ENCODE assay signal across 28 cellular contexts in genomic region chr7:90251304-90251635, GRCh38. TPM values are rescaled to one million over a fixed set of nuclear protein-coding genes. Genes with fewer than 3 reads are reported as not detected.
A peak's percentile ranks its signal among the peaks of the same experiment; 100 is the strongest.
DNase-seq lines count a peak whose midpoint lies in the region; ATAC-seq lines count a peak whose summit lies in the region.
"Had no signal": no experiment of that assay in that cellular context is flagged by ENCODE, and none has a peak within 500 bp of the region (broad histone marks: within the 10 kb centered on the region; RNA-seq: fewer than 3 reads in every experiment).

No MANE protein-coding gene starts in this region.

- WGBS in mesenchymal stem cell = no CpG with 5 or more reads among the region's 1 CpG

- intact Hi-C loops in activated naive CD4-positive, alpha-beta T cell treated with anti-CD3 and anti-CD28 coated beads for 36 hours (cut with micrococcal nuclease) = no loop called here

- H4K91ac ChIP-seq in mesenchymal stem cell (ENCODE audit: low read length) = no peak overlapping the region

- ATAC-seq in GM18858 (IDR thresholded peaks at IDR 0.05; ENCODE audit: unreplicated experiment) = no peak
- ATAC-seq: A549; activated CD8-positive, alpha-beta T cell treated with anti-CD3 and anti-CD28 coated beads for 36 hours; activated naive CD4-positive, alpha-beta T cell treated with anti-CD3 and anti-CD28 coated beads, Interleukin-2, amount 50 U/mL, for 72 hours; left ventricle myocardium superior; natural killer cell treated with Interleukin-12 subunit alpha and Interleukin-12 subunit beta and Interleukin-15 and Interleukin-18, amount 100 ng/mL, for 72 hours had no signal

- H3K27me3 ChIP-seq in ACC112 (ENCODE audit: insufficient read depth, low read length) = no peaks in the 10 kb centered on the region
- H3K27me3 ChIP-seq in mesenchymal stem cell (ENCODE audit: control insufficient read depth in 1 of 2, insufficient read depth in 1 of 2, low read length in 2 of 2) = peaks cover 0 to 22% of the 10 kb centered on the region in 2 experiments
- H3K27me3 ChIP-seq: ascending aorta; BLaER1 treated with 17β-estradiol and CSF1 and Interleukin-3, amounts not matched to agents 10 nM and 100 nM; SJCRH30 had no signal

- no peak overlapping the region for H3K27ac Mint-ChIP-seq in activated naive CD4-positive, alpha-beta T cell treated with anti-CD3 and anti-CD28 coated beads for 36 hours
- H3K27ac Mint-ChIP-seq: activated CD8-positive, alpha-beta T cell treated with anti-CD3 and anti-CD28 coated beads for 36 hours; activated naive CD4-positive, alpha-beta T cell treated with anti-CD3 and anti-CD28 coated beads, Interleukin-2, amount 50 U/mL, for 72 hours; activated T-helper 2 cell treated with anti-CD3 and anti-CD28 coated beads, Interferon-gamma antibody, Interleukin-2, Interleukin-4, amounts not matched to agents 10 μg/mL and 5 μg/mL and 100 μg/mL, durations not matched to agents 14 hours and 24 hours and 36 hours; natural killer cell treated with Interleukin-12 subunit alpha and Interleukin-12 subunit beta and Interleukin-15 and Interleukin-18, amount 100 ng/mL, for 72 hours; type B pancreatic cell had no signal

- no peak overlapping the region for H3K23ac ChIP-seq in mesenchymal stem cell (ENCODE audit: low read length in 2 of 2)

- H3K27me3 Mint-ChIP-seq in activated naive CD4-positive, alpha-beta T cell treated with anti-CD3 and anti-CD28 coated beads for 36 hours (ENCODE audit: low read depth) = peaks cover 29% of the 10 kb centered on the region

- no peak overlapping the region for H2BK5ac ChIP-seq in mesenchymal stem cell (ENCODE audit: low read depth, low read length, poor library complexity, severe bottlenecking)

- H3K79me2 ChIP-seq in ACC112 (ENCODE audit: control insufficient read depth, insufficient read depth, low read length, unreplicated experiment) = no peaks in the 10 kb centered on the region

- no peak overlapping the region for H3K4me3 Mint-ChIP-seq in activated naive CD4-positive, alpha-beta T cell treated with anti-CD3 and anti-CD28 coated beads for 36 hours
- H3K4me3 Mint-ChIP-seq: activated CD8-positive, alpha-beta T cell treated with anti-CD3 and anti-CD28 coated beads for 36 hours; natural killer cell treated with Interleukin-12 subunit alpha and Interleukin-12 subunit beta and Interleukin-15 and Interleukin-18, amount 100 ng/mL, for 72 hours; type B pancreatic cell had no signal

- no peak overlapping the region for H3K4me2 ChIP-seq in mesenchymal stem cell (ENCODE audit: low read length, poor library complexity, severe bottlenecking)
- H3K4me2 ChIP-seq: A549; BLaER1 treated with 17β-estradiol and CSF1 and Interleukin-3, amounts not matched to agents 10 nM and 100 nM had no signal

- H2BK120ac ChIP-seq in mesenchymal stem cell (ENCODE audit: low read depth, low read length) = no peak overlapping the region

- H4K8ac ChIP-seq in mesenchymal stem cell (ENCODE audit: low read length) = no peak overlapping the region

- H3K4me3 ChIP-seq in ACC112 (ENCODE audit: low read depth, low read length) = 0 out of 2 replicates have a peak overlapping the region, but pooled peaks have one; percentile 33
- H3K4me3 ChIP-seq in mesenchymal stem cell (ENCODE audit: insufficient read depth in 1 of 2, low read depth in 1 of 2, low read length in 2 of 2) = peak overlapping the region in 1 of 2 experiments; percentile 20
- H3K4me3 ChIP-seq: A549; ascending aorta; BLaER1 treated with 17β-estradiol and CSF1 and Interleukin-3, amounts not matched to agents 10 nM and 100 nM; SJCRH30 had no signal

- no peak overlapping the region for H2AK5ac ChIP-seq in mesenchymal stem cell (ENCODE audit: low read length, severe bottlenecking)

- no peak overlapping the region for H3K4ac ChIP-seq in mesenchymal stem cell (ENCODE audit: low read depth in 1 of 2, low read length in 2 of 2)

- H3K9me3 ChIP-seq in mesenchymal stem cell (ENCODE audit: control insufficient read depth, low read length) = peaks cover 3% of the 10 kb centered on the region
- H3K9me3 ChIP-seq: A549, ascending aorta, SJCRH30 had no signal

- no peaks in the 10 kb centered on the region for H3K36me3 Mint-ChIP-seq in activated naive CD4-positive, alpha-beta T cell treated with anti-CD3 and anti-CD28 coated beads for 36 hours (ENCODE audit: low read depth)
- H3K36me3 Mint-ChIP-seq: activated naive CD4-positive, alpha-beta T cell treated with anti-CD3 and anti-CD28 coated beads, Interleukin-2, amount 50 U/mL, for 72 hours; natural killer cell treated with Interleukin-12 subunit alpha and Interleukin-12 subunit beta and Interleukin-15 and Interleukin-18, amount 100 ng/mL, for 72 hours had no signal

- H3K27ac ChIP-seq in ACC112 (ENCODE audit: low read depth, low read length) = peak overlapping the region; percentile 93
- peak overlapping the region; percentile 0 for H3K27ac ChIP-seq in angular gyrus (ENCODE audit: low read depth, low read length)
- no peak overlapping the region for H3K27ac ChIP-seq in mesenchymal stem cell (ENCODE audit: low read length, poor library complexity, severe bottlenecking)
- H3K27ac ChIP-seq: A549; BLaER1 treated with 17β-estradiol and CSF1 and Interleukin-3, amounts not matched to agents 10 nM and 100 nM; HL-60; SJCRH30 had no signal

- no peaks in the 10 kb centered on the region for H3K9me3 Mint-ChIP-seq in activated naive CD4-positive, alpha-beta T cell treated with anti-CD3 and anti-CD28 coated beads for 36 hours
- H3K9me3 Mint-ChIP-seq: activated CD8-positive, alpha-beta T cell treated with anti-CD3 and anti-CD28 coated beads for 36 hours; activated naive CD4-positive, alpha-beta T cell treated with anti-CD3 and anti-CD28 coated beads, Interleukin-2, amount 50 U/mL, for 72 hours; activated T-helper 2 cell treated with anti-CD3 and anti-CD28 coated beads, Interferon-gamma antibody, Interleukin-2, Interleukin-4, amounts not matched to agents 10 μg/mL and 5 μg/mL and 100 μg/mL, durations not matched to agents 14 hours and 24 hours and 36 hours; natural killer cell treated with Interleukin-12 subunit alpha and Interleukin-12 subunit beta and Interleukin-15 and Interleukin-18, amount 100 ng/mL, for 72 hours had no signal

- H3K18ac ChIP-seq in mesenchymal stem cell (ENCODE audit: low read depth in 1 of 2, low read length in 2 of 2) = no peak overlapping the region

- CTCF ChIA-PET in activated naive CD4-positive, alpha-beta T cell treated with anti-CD3 and anti-CD28 coated beads for 36 hours (lab: Charles Lee) = interaction anchor here (0.7 to 1.6 kb wide), 2 partner anchors 9 to 41 kb away, joined by 3 to 4 read pairs; no protein-coding TSS in a partner anchor

- H2BK12ac ChIP-seq in mesenchymal stem cell (ENCODE audit: low read length in 2 of 2) = no peak overlapping the region

- H3K4me1 Mint-ChIP-seq in activated naive CD4-positive, alpha-beta T cell treated with anti-CD3 and anti-CD28 coated beads for 36 hours (ENCODE audit: low read depth) = peaks cover 2% of the 10 kb centered on the region

- H3K36me3 ChIP-seq in ACC112 (ENCODE audit: insufficient read depth, low read length) = no peaks in the 10 kb centered on the region
- no peaks in the 10 kb centered on the region for H3K36me3 ChIP-seq in mesenchymal stem cell (ENCODE audit: control insufficient read depth in 1 of 2, insufficient read depth in 2 of 2, low read depth in 1 of 2, low read length in 2 of 2)
- H3K36me3 ChIP-seq: ascending aorta; BLaER1 treated with 17β-estradiol and CSF1 and Interleukin-3, amounts not matched to agents 10 nM and 100 nM; SJCRH30 had no signal

- H3K4me1 ChIP-seq in ACC112 (ENCODE audit: control insufficient read depth, insufficient read depth, low read length, unreplicated experiment) = peaks cover 23% of the 10 kb centered on the region
- peaks cover under 1% of the 10 kb centered on the region for H3K4me1 ChIP-seq in mesenchymal stem cell (ENCODE audit: control insufficient read depth, insufficient read depth, low read depth, low read length)
- H3K4me1 ChIP-seq: A549; ascending aorta; BLaER1 treated with 17β-estradiol and CSF1 and Interleukin-3, amounts not matched to agents 10 nM and 100 nM; SJCRH30 had no signal

- no peaks in the 10 kb centered on the region for H3K79me1 ChIP-seq in mesenchymal stem cell (replicated peaks; ENCODE audit: low read length, poor library complexity, severe bottlenecking)

- H3K14ac ChIP-seq in mesenchymal stem cell (ENCODE audit: low read length in 2 of 2) = no peak overlapping the region

- peak overlapping the region; percentile 92 for H3K9ac ChIP-seq in mesenchymal stem cell (ENCODE audit: low read length)
- H3K9ac ChIP-seq: BLaER1 treated with 17β-estradiol and CSF1 and Interleukin-3, amounts not matched to agents 10 nM and 100 nM had no signal

- no peak overlapping the region for H2BK15ac ChIP-seq in mesenchymal stem cell (ENCODE audit: low read depth, poor library complexity, severe bottlenecking)

- DNase-seq in HCEC 1CT (peak; percentile 71), mesenchymal stem cell (no peak), NCI-H128 (lab: John Stamatoyannopoulos, UW; ENCODE audit: unreplicated experiment) (no peak), D341Med (ENCODE audit: low spot score) (no peak)
- no peak for DNase-seq in activated naive CD4-positive, alpha-beta T cell treated with anti-CD3 and anti-CD28 coated beads for 36 hours
- DNase-seq: activated CD4-positive, CD25-positive, alpha-beta regulatory T cell treated with anti-CD3 and anti-CD28 coated beads, Interleukin-2, amount 50 U/mL, for 72 hours; activated CD8-positive, alpha-beta T cell treated with anti-CD3 and anti-CD28 coated beads for 36 hours; central memory CD4-positive, alpha-beta T cell; DMS79; left ventricle myocardium superior; NCI-H1694 treated with DMSO at 0.1 percent for 48 hours; NCI-H2171 treated with DMSO at 0.1 percent for 48 hours; NCI-H526 treated with DMSO at 0.1 percent for 48 hours; SJCRH30; stimulated activated CD4-positive, alpha-beta T cell treated with anti-CD3 and anti-CD28 coated beads, Interleukin-2, amount 100 ng/mL, for 24 hours; T-helper 1 cell had no signal

- peak overlapping the region; percentile 55 for H2AFZ ChIP-seq in ACC112 (ENCODE audit: low read length, unreplicated experiment)
- no peak overlapping the region for H2AFZ ChIP-seq in mesenchymal stem cell (ENCODE audit: low read depth, low read length)

RNA-seq across cellular contexts. Expression of gene CFAP69, which starts 6.3 kb away (rescaled TPM):
- polyA plus RNA-seq in mesenchymal stem cell (2013, experiment 1 of 2) = 0.73 TPM
- 0.85 TPM for polyA plus RNA-seq in mesenchymal stem cell (2013, experiment 2 of 2)
- under 1 TPM; 0.25 to 0.31 TPM for total RNA-seq in activated naive CD4-positive, alpha-beta T cell treated with anti-CD3 and anti-CD28 coated beads for 36 hours

RNA-seq across cellular contexts. Expression of gene STEAP2, which starts 39.7 kb away (rescaled TPM):
- 0.04 TPM for polyA plus RNA-seq in mesenchymal stem cell (2013, experiment 1 of 2)
- polyA plus RNA-seq in mesenchymal stem cell (2013, experiment 2 of 2) = under 0.01 TPM
- total RNA-seq in activated naive CD4-positive, alpha-beta T cell treated with anti-CD3 and anti-CD28 coated beads for 36 hours = not detected
- total RNA-seq: activated CD8-positive, alpha-beta T cell treated with anti-CD3 and anti-CD28 coated beads for 36 hours; activated naive CD4-positive, alpha-beta T cell treated with anti-CD3 and anti-CD28 coated beads, Interleukin-2, amount 50 U/mL, for 72 hours; activated T-helper 2 cell treated with anti-CD3 and anti-CD28 coated beads, Interferon-gamma antibody, Interleukin-2, Interleukin-4, amounts not matched to agents 10 μg/mL and 5 μg/mL and 100 μg/mL, durations not matched to agents 14 hours and 24 hours and 36 hours; osteocyte had no signal
